ENCODE assay signal across 9 cellular contexts in genomic region chr14:63840981-63841380, GRCh38. TPM values are rescaled to one million over a fixed set of nuclear protein-coding genes. Genes with fewer than 3 reads are reported as not detected.
DNase-seq lines count a peak whose midpoint lies in the region; ATAC-seq lines count a peak whose summit lies in the region.
"Had no signal": no experiment of that assay in that cellular context is flagged by ENCODE, and none has a peak within 500 bp of the region (broad histone marks: within the 10 kb centered on the region; RNA-seq: fewer than 3 reads in every experiment).

No MANE protein-coding gene starts in this region.

- DNase-seq in DMS53 (lab: John Stamatoyannopoulos, UW) (peak; percentile 44), DMS53 treated with DMSO at 0.1 percent for 48 hours (lab: John Stamatoyannopoulos, UW; ENCODE audit: unreplicated experiment) (no peak), iPS DF 19.7 (ENCODE audit: low read depth, low spot score) (peak; percentile 7), sciatic nerve (ENCODE audit: low spot score) (no peak), inferior parietal cortex (ENCODE audit: extremely low spot score) (no peak), DMS79 (lab: John Stamatoyannopoulos, UW) (no peak)
- DNase-seq in activated CD8-positive, alpha-beta memory T cell treated with anti-CD3 and anti-CD28 coated beads, Interleukin-2, amount 50 U/mL, for 48 hours: peak; percentile 65
- peak; percentile 47 to 49 for DNase-seq in stimulated activated CD8-positive, alpha-beta memory T cell treated with anti-CD3 and anti-CD28 coated beads, Interleukin-7, amount 100 ng/mL, for 4 hours (ENCODE audit: low read depth in 2 of 2)
- DNase-seq: NCI-H146 had no signal

- intact Hi-C loops in sciatic nerve (cut with DNase I): no loop called here

- ATAC-seq in sciatic nerve: no peak

RNA-seq across cellular contexts. Expression of gene SYNE2, which starts 11.8 kb away (rescaled TPM):
- total RNA-seq in sciatic nerve: 172 TPM

Comparison
In these comparisons a context has a peak if more than half of its experiments do, and no peak if none do; other contexts are left out.
1. DNase-seq: peak in DMS53 (single experiment), activated CD8-positive, alpha-beta memory T cell treated with anti-CD3 and anti-CD28 coated beads, Interleukin-2, amount 50 U/mL, for 48 hours (single experiment), iPS DF 19.7 (single experiment) and stimulated activated CD8-positive, alpha-beta memory T cell treated with anti-CD3 and anti-CD28 coated beads, Interleukin-7, amount 100 ng/mL, for 4 hours (2 of 2); none in DMS53 treated with DMSO at 0.1 percent for 48 hours (single experiment), sciatic nerve (single experiment), inferior parietal cortex (single experiment) and DMS79 (single experiment).